Comparison of ENCODE assay signal across 1 cellular context in genomic region chrX:16469870-16470269, GRCh38.
TF ChIP-seq lines count a peak whose summit lies in the region.

No MANE protein-coding gene starts in this region.

TF ChIP-seq in IMR-90, 13 proteins besides CTCF, POLR2A, EP300 and RAD21:
- no peak for TF ChIP-seq SMC3 (IDR thresholded peaks at IDR 0.05; ENCODE audit: low read depth, low read length)
- no peak for TF ChIP-seq CHD1 (IDR thresholded peaks at IDR 0.05; ENCODE audit: low read depth, low read length)
- TF ChIP-seq CEBPB (IDR thresholded peaks at IDR 0.05; ENCODE audit: low read depth, low read length) = no peak
- no peak for TF ChIP-seq NFE2L2 (IDR thresholded peaks at IDR 0.05; ENCODE audit: low read depth, low read length)
- TF ChIP-seq MAZ (IDR thresholded peaks at IDR 0.05; ENCODE audit: borderline replicate concordance, low read depth, low read length) = no peak
- no peak for TF ChIP-seq RFX5 (IDR thresholded peaks at IDR 0.05; ENCODE audit: low read depth, low read length)
- no peak for TF ChIP-seq MAFK (IDR thresholded peaks at IDR 0.05; ENCODE audit: low read depth, low read length)
- TF ChIP-seq RCOR1 (IDR thresholded peaks at IDR 0.05; ENCODE audit: insufficient replicate concordance, low read length) = no peak
- no peak for TF ChIP-seq FOS (IDR thresholded peaks at IDR 0.05; ENCODE audit: low read depth, low read length)
- TF ChIP-seq BHLHE40 (IDR thresholded peaks at IDR 0.05; ENCODE audit: low read depth, low read length) = no peak
- no peak for TF ChIP-seq USF2 (IDR thresholded peaks at IDR 0.05; ENCODE audit: low read depth, low read length)
